In genomic region chr5:72248352-72249032, GRCh38 we compare ENCODE assay signal across 9 cellular contexts.
DNase-seq lines count a peak whose midpoint lies in the region; ATAC-seq, FAIRE-seq and TF ChIP-seq lines count a peak whose summit lies in the region.
"Had no signal": no experiment of that assay in that cellular context is flagged by ENCODE, and none has a peak within 500 bp of the region (broad histone marks: within the 10 kb centered on the region; RNA-seq: fewer than 3 reads in every experiment).

No MANE protein-coding gene starts in this region.

- ATAC-seq in psoas muscle (peak in 3 of 4 donors; percentile 46 to 70 (median 48)), GM21619 (IDR thresholded peaks at IDR 0.05; ENCODE audit: unreplicated experiment) (no peak)
- ATAC-seq in stimulated activated effector memory CD8-positive, alpha-beta T cell treated with anti-CD3 and anti-CD28 coated beads, Interleukin-12 subunit alpha, Interleukin-12 subunit beta, amount 100 ng/mL, for 72 hours = no peak

- DNase-seq in DMS79 (lab: John Stamatoyannopoulos, UW) (peak; percentile 7), RCC 7860 (ENCODE audit: low spot score) (peak; percentile 47), fibroblast of mammary gland (ENCODE audit: low read depth) (peak; percentile 95), psoas muscle (peak in 1 of 2 donors; percentile 19), UCSD-AML1 (lab: John Stamatoyannopoulos, UW; ENCODE audit: unreplicated experiment) (no peak), NOMO-1 (lab: John Stamatoyannopoulos, UW; ENCODE audit: unreplicated experiment in 2 of 2) (no peak)
- no peak for DNase-seq in stimulated activated effector memory CD8-positive, alpha-beta T cell treated with anti-CD3 and anti-CD28 coated beads, Interleukin-12 subunit alpha, Interleukin-12 subunit beta, amount 100 ng/mL, for 72 hours (ENCODE audit: low spot score in 2 of 2)
- DNase-seq: SHP77 treated with DMSO at 0.1 percent for 48 hours had no signal

- H3K4me3 Mint-ChIP-seq in stimulated activated effector memory CD8-positive, alpha-beta T cell treated with anti-CD3 and anti-CD28 coated beads, Interleukin-12 subunit alpha, Interleukin-12 subunit beta, amount 100 ng/mL, for 72 hours = no peak overlapping the region

- WGBS in psoas muscle, 3 donors = 59 to 64% (median 63%) methylated on average over 3 of the region's 3 CpGs

- intact Hi-C loops in psoas muscle (cut with DNase I) = no loop called here

- H3K4me1 ChIP-seq in psoas muscle = peaks cover 42% of the 10 kb centered on the region

- H3K27ac ChIP-seq in psoas muscle = no peak overlapping the region

- peaks cover 8% of the 10 kb centered on the region for H3K36me3 Mint-ChIP-seq in stimulated activated effector memory CD8-positive, alpha-beta T cell treated with anti-CD3 and anti-CD28 coated beads, Interleukin-12 subunit alpha, Interleukin-12 subunit beta, amount 100 ng/mL, for 72 hours

- H3K4me3 ChIP-seq in fibroblast of mammary gland (ENCODE audit: control insufficient read depth, low read depth, low read length) (no peak overlapping the region), psoas muscle (no peak overlapping the region)

- peaks cover 13% of the 10 kb centered on the region for H3K4me1 Mint-ChIP-seq in stimulated activated effector memory CD8-positive, alpha-beta T cell treated with anti-CD3 and anti-CD28 coated beads, Interleukin-12 subunit alpha, Interleukin-12 subunit beta, amount 100 ng/mL, for 72 hours

- no peak overlapping the region for H3K27ac Mint-ChIP-seq in stimulated activated effector memory CD8-positive, alpha-beta T cell treated with anti-CD3 and anti-CD28 coated beads, Interleukin-12 subunit alpha, Interleukin-12 subunit beta, amount 100 ng/mL, for 72 hours

- no peaks in the 10 kb centered on the region for H3K27me3 ChIP-seq in psoas muscle (ENCODE audit: insufficient read depth in 3 of 3, low read length in 2 of 3)

- no peak for TF ChIP-seq CTCF in fibroblast of mammary gland (conservative IDR thresholded peaks at IDR 0.05; ENCODE audit: control insufficient read depth, insufficient read depth, low read depth, low read length)
- TF ChIP-seq CTCF in psoas muscle (IDR thresholded peaks at IDR 0.05) = no peak

- H3K9me3 ChIP-seq in psoas muscle = no peaks in the 10 kb centered on the region

- no peaks in the 10 kb centered on the region for H3K9me3 Mint-ChIP-seq in stimulated activated effector memory CD8-positive, alpha-beta T cell treated with anti-CD3 and anti-CD28 coated beads, Interleukin-12 subunit alpha, Interleukin-12 subunit beta, amount 100 ng/mL, for 72 hours

- no peaks in the 10 kb centered on the region for H3K36me3 ChIP-seq in psoas muscle (ENCODE audit: insufficient read depth in 1 of 2, low read depth in 1 of 2)

- FAIRE-seq in RCC 7860 (lab: Jason Lieb, UNC) = peak; percentile 79

Comparison
In these comparisons a context has a peak if more than half of its experiments do, and no peak if none do; other contexts are left out.
1. DNase-seq: peak in DMS79 (single experiment), RCC 7860 (single experiment) and fibroblast of mammary gland (single experiment); none in stimulated activated effector memory CD8-positive, alpha-beta T cell treated with anti-CD3 and anti-CD28 coated beads, Interleukin-12 subunit alpha, Interleukin-12 subunit beta, amount 100 ng/mL, for 72 hours (0 of 2), UCSD-AML1 (single experiment) and NOMO-1 (0 of 2).
2. ATAC-seq: peak in psoas muscle (3 of 4); none in stimulated activated effector memory CD8-positive, alpha-beta T cell treated with anti-CD3 and anti-CD28 coated beads, Interleukin-12 subunit alpha, Interleukin-12 subunit beta, amount 100 ng/mL, for 72 hours (single experiment) and GM21619 (single experiment).